ENCODE assay signal across 8 cellular contexts in genomic region chr12:110698171-110698902, GRCh38. TPM values are rescaled to one million over a fixed set of nuclear protein-coding genes. Genes with fewer than 3 reads are reported as not detected.
A peak's percentile ranks its signal among the peaks of the same experiment; 100 is the strongest.
DNase-seq lines count a peak whose midpoint lies in the region; ATAC-seq and TF ChIP-seq lines count a peak whose summit lies in the region.

No MANE protein-coding gene starts in this region.

- peaks cover 63% of the 10 kb centered on the region for H3K4me1 Mint-ChIP-seq in CD14-positive monocyte
- H3K4me1 Mint-ChIP-seq in activated T-cell treated with anti-CD3 and anti-CD28 coated beads, Interleukin-2, amount 50 U/mL, for 72 hours (ENCODE audit: low read depth): peaks cover 20% of the 10 kb centered on the region

- no peaks in the 10 kb centered on the region for H3K36me3 ChIP-seq in neutrophil

- peaks cover 0 to 3% of the 10 kb centered on the region in 2 donors for H3K36me3 Mint-ChIP-seq in CD14-positive monocyte
- H3K36me3 Mint-ChIP-seq in activated T-cell treated with anti-CD3 and anti-CD28 coated beads, Interleukin-2, amount 50 U/mL, for 72 hours (ENCODE audit: insufficient read depth in 2 of 2): no peaks in the 10 kb centered on the region

- ATAC-seq in GM19324 (IDR thresholded peaks at IDR 0.05; ENCODE audit: low FRiP score, unreplicated experiment) (peak; percentile 76), HG03521 (IDR thresholded peaks at IDR 0.05; ENCODE audit: unreplicated experiment) (peak; percentile 84)
- peak; percentile 99 for ATAC-seq in activated T-cell treated with anti-CD3 and anti-CD28 coated beads, Interleukin-2, amount 50 U/mL, for 72 hours (replicated peaks in 1 of 2)

- peak; percentile 91 for DNase-seq in CD14-positive monocyte (ENCODE audit: low spot score)
- peak; percentile 79 to 85 for DNase-seq in activated T-cell treated with anti-CD3 and anti-CD28 coated beads, Interleukin-2, amount 50 U/mL, for 72 hours
- DNase-seq in fibroblast of the aortic adventitia (ENCODE audit: low read depth): peak; percentile 84
- peak in 36 of 49 donors; percentile 13 to 80 (median 44) for DNase-seq in substantia nigra (lab: John Stamatoyannopoulos, UW)

- H3K27ac ChIP-seq in neutrophil (peak overlapping the region; percentile 89), substantia nigra (ENCODE audit: low read depth, low read length, poor library complexity, severe bottlenecking) (no peak overlapping the region)

- peaks cover 50 to 61% of the 10 kb centered on the region in 2 experiments for H3K4me1 ChIP-seq in neutrophil (ENCODE audit: control insufficient read depth in 1 of 2, insufficient read depth in 1 of 2, low read depth in 1 of 2, low read length in 1 of 2)

- H3K4me3 ChIP-seq in fibroblast of the aortic adventitia (ENCODE audit: low read depth, low read length) (peak overlapping the region; percentile 19), neutrophil (ENCODE audit: low read depth in 1 of 2, low read length in 1 of 2) (peak overlapping the region; percentile 50 to 63)

- intact Hi-C loops in CD14-positive monocyte (cut with micrococcal nuclease): loop anchor here in 1 of 2 donors (5.0 to 10.0 kb wide), 2 partner anchors 91 to 144 kb away; no protein-coding TSS in a partner anchor

- TF ChIP-seq CTCF in CD14-positive monocyte (IDR thresholded peaks at IDR 0.05): peak; percentile 87
- peak; percentile 83 for TF ChIP-seq CTCF in fibroblast of the aortic adventitia (IDR thresholded peaks at IDR 0.05; ENCODE audit: insufficient read depth, low read length)
- peak; percentile 95 for TF ChIP-seq CTCF in neutrophil (IDR thresholded peaks at IDR 0.05)

- H3K4me3 Mint-ChIP-seq in CD14-positive monocyte: peak overlapping the region; percentile 76 to 87
- no peak overlapping the region for H3K4me3 Mint-ChIP-seq in activated T-cell treated with anti-CD3 and anti-CD28 coated beads, Interleukin-2, amount 50 U/mL, for 72 hours

- H3K9me3 Mint-ChIP-seq in CD14-positive monocyte: peaks cover 0 to 3% (median 0%) of the 10 kb centered on the region in 7 donors
- no peaks in the 10 kb centered on the region for H3K9me3 Mint-ChIP-seq in activated T-cell treated with anti-CD3 and anti-CD28 coated beads, Interleukin-2, amount 50 U/mL, for 72 hours

- H3K27me3 Mint-ChIP-seq in CD14-positive monocyte (ENCODE audit: low read depth in 3 of 3): peaks cover 0 to 3% (median 2%) of the 10 kb centered on the region in 3 donors
- no peaks in the 10 kb centered on the region for H3K27me3 Mint-ChIP-seq in activated T-cell treated with anti-CD3 and anti-CD28 coated beads, Interleukin-2, amount 50 U/mL, for 72 hours (ENCODE audit: low read depth)

- peak overlapping the region; percentile 88 to 95 (median 93) for H3K27ac Mint-ChIP-seq in CD14-positive monocyte
- H3K27ac Mint-ChIP-seq in activated T-cell treated with anti-CD3 and anti-CD28 coated beads, Interleukin-2, amount 50 U/mL, for 72 hours: peak overlapping the region; percentile 90

- no peaks in the 10 kb centered on the region for H3K27me3 ChIP-seq in neutrophil

- no peaks in the 10 kb centered on the region for H3K9me3 ChIP-seq in neutrophil

TF ChIP-seq in PFSK-1, 5 proteins besides CTCF, POLR2A, EP300 and RAD21:
- TF ChIP-seq FOXP2 (optimal IDR thresholded peaks at IDR 0.05; ENCODE audit: borderline replicate concordance, extremely low read depth, extremely low read length, insufficient read depth) (peak; percentile 87), REST (IDR thresholded peaks at IDR 0.05; ENCODE audit: insufficient read depth in 1 of 2, low read depth in 2 of 2, low read length in 2 of 2) (no peak)

RNA-seq across cellular contexts. Expression of gene HVCN1, which starts 9.4 kb away (rescaled TPM):
- polyA plus RNA-seq in CD14-positive monocyte: 100 to 1,000 TPM; 121 to 167 TPM
- polyA plus RNA-seq in PFSK-1 (2012; ENCODE audit: insufficient read length, low read depth): 0.87 TPM
- 10 to 100 TPM; 10.5 to 12.8 TPM for total RNA-seq in activated T-cell treated with anti-CD3 and anti-CD28 coated beads, Interleukin-2, amount 50 U/mL, for 72 hours
- total RNA-seq in fibroblast of the aortic adventitia (ENCODE audit: low replicate concordance): 0.74 and 2.6 TPM in 2 replicates

RNA-seq across cellular contexts. Expression of gene PPP1CC, which starts 44.4 kb away (rescaled TPM):
- 100 to 1,000 TPM; 128 to 139 TPM for polyA plus RNA-seq in CD14-positive monocyte
- polyA plus RNA-seq in PFSK-1 (2012; ENCODE audit: insufficient read length, low read depth): 463 TPM
- 100 to 1,000 TPM; 302 to 332 TPM for total RNA-seq in activated T-cell treated with anti-CD3 and anti-CD28 coated beads, Interleukin-2, amount 50 U/mL, for 72 hours
- 130 and 213 TPM in 2 replicates for total RNA-seq in fibroblast of the aortic adventitia (ENCODE audit: low replicate concordance)

Comparison
In these comparisons a context has a peak if more than half of its experiments do, and no peak if none do; other contexts are left out.
1. H3K4me3 Mint-ChIP-seq: peak in CD14-positive monocyte (2 of 2); none in activated T-cell treated with anti-CD3 and anti-CD28 coated beads, Interleukin-2, amount 50 U/mL, for 72 hours (0 of 2).
2. Peak in every context shown above with its lines, with median percentiles within 50 percentile points of each other: DNase-seq, CTCF ChIP-seq and ATAC-seq.